1 cellular context compared by ENCODE assay signal in genomic region chr16:68085259-68086071, GRCh38.
A peak's percentile ranks its signal among the peaks of the same experiment; 100 is the strongest.
TF ChIP-seq lines count a peak whose summit lies in the region.

TSS of gene NFATC3 (plus strand) at chr16:68085370. CDS start at chr16:68085682, 312 bp downstream.

TF ChIP-seq in K562, 482 proteins besides CTCF, POLR2A, EP300 and RAD21 (continued from another document and continues in another):
- 0 out of 2 replicates have a peak, but pooled peaks have one; percentile 54 for TF ChIP-seq POLR2H (tag; IDR thresholded peaks at IDR 0.05; ENCODE audit: low read depth)
- TF ChIP-seq POLR2G (IDR thresholded peaks at IDR 0.05; ENCODE audit: low read depth, low read length), result peak; percentile 85
- no peak for TF ChIP-seq ZNF408 (CRISPR knock-in tag; IDR thresholded peaks at IDR 0.05; ENCODE audit: low read depth)
- TF ChIP-seq CBX1 (IDR thresholded peaks at IDR 0.05; ENCODE audit: low read depth), result no peak
- TF ChIP-seq GTF3C2 (IDR thresholded peaks at IDR 0.05; ENCODE audit: borderline replicate concordance, extremely low read depth, insufficient read length), result no peak
- TF ChIP-seq PHTF2 (CRISPR knock-in tag; IDR thresholded peaks at IDR 0.05), result no peak
- TF ChIP-seq ZMIZ1 (IDR thresholded peaks at IDR 0.05; ENCODE audit: low read depth in 2 of 2, low read length in 2 of 2), result no peak
- TF ChIP-seq THRB (CRISPR knock-in tag; conservative IDR thresholded peaks at IDR 0.05), result no peak
- no peak for TF ChIP-seq EZH2 (IDR thresholded peaks at IDR 0.05; ENCODE audit: borderline replicate concordance, low read depth, low read length)
- no peak for TF ChIP-seq ZNF696 (CRISPR knock-in tag; conservative IDR thresholded peaks at IDR 0.05)
- TF ChIP-seq UBTF (IDR thresholded peaks at IDR 0.05; ENCODE audit: borderline replicate concordance in 1 of 2, low read depth in 2 of 2, low read length in 2 of 2), result peak; percentile 57 to 70; a peak in 3 of 4 replicates
- TF ChIP-seq CBX5 (IDR thresholded peaks at IDR 0.05; ENCODE audit: borderline replicate concordance, low read depth), result no peak
- no peak for TF ChIP-seq TSHZ1 (CRISPR knock-in tag; IDR thresholded peaks at IDR 0.05)
- TF ChIP-seq GABPB2 (CRISPR knock-in tag; conservative IDR thresholded peaks at IDR 0.05), result no peak
- TF ChIP-seq ZKSCAN8 (CRISPR knock-in tag; IDR thresholded peaks at IDR 0.05), result no peak; the same call in 1 of the 2 replicates
- no peak for TF ChIP-seq ZNF444 (CRISPR knock-in tag; IDR thresholded peaks at IDR 0.05)
- TF ChIP-seq NFE2L1 (tag; IDR thresholded peaks at IDR 0.05; ENCODE audit: borderline replicate concordance, low read depth), result no peak
- no peak for TF ChIP-seq E2F6 (IDR thresholded peaks at IDR 0.05; ENCODE audit: borderline replicate concordance in 1 of 2, extremely low read depth in 1 of 2, insufficient read depth in 1 of 2, insufficient read length in 1 of 2, low read depth in 1 of 2, low read length in 1 of 2, poor library complexity in 1 of 2, severe bottlenecking in 1 of 2)
- no peak for TF ChIP-seq ZNF280A (IDR thresholded peaks at IDR 0.05; ENCODE audit: low read depth, partially characterized antibody)
- TF ChIP-seq SRF (CRISPR knock-in tag; IDR thresholded peaks at IDR 0.05), result no peak
- TF ChIP-seq MCM7 (IDR thresholded peaks at IDR 0.05), result no peak
- TF ChIP-seq SMARCB1 (IDR thresholded peaks at IDR 0.05; ENCODE audit: insufficient read length, low read depth), result no peak
- no peak for TF ChIP-seq ARID3A (IDR thresholded peaks at IDR 0.05; ENCODE audit: borderline replicate concordance, low read depth, low read length)
- TF ChIP-seq SIN3A (IDR thresholded peaks at IDR 0.05; ENCODE audit: borderline replicate concordance in 2 of 2, control insufficient read depth in 1 of 2, low read depth in 2 of 2, low read length in 2 of 2), result peak; percentile 5 to 64; a peak in 1 of 4 replicates
- no peak for TF ChIP-seq ZNF3 (CRISPR knock-in tag; IDR thresholded peaks at IDR 0.05)
- no peak for TF ChIP-seq NUFIP1 (IDR thresholded peaks at IDR 0.05; ENCODE audit: partially characterized antibody)
- 0 out of 2 replicates have a peak, but pooled peaks have one; percentile 34 for TF ChIP-seq CREB3L1 (IDR thresholded peaks at IDR 0.05; ENCODE audit: borderline replicate concordance, low read depth)
- TF ChIP-seq U2AF2 (optimal IDR thresholded peaks at IDR 0.05; ENCODE audit: low read depth, low read length), result no peak
- peak; percentile 71 to 81; a peak in 3 of 4 replicates for TF ChIP-seq MLLT1 (IDR thresholded peaks at IDR 0.05)
- TF ChIP-seq ATF1 (CRISPR knock-in tag; IDR thresholded peaks at IDR 0.05), result no peak
- TF ChIP-seq ATF1 (tag; IDR thresholded peaks at IDR 0.05), result peak; percentile 57
- no peak for TF ChIP-seq ZNF212 (CRISPR knock-in tag; IDR thresholded peaks at IDR 0.05)
- TF ChIP-seq SMC3 (conservative IDR thresholded peaks at IDR 0.05; ENCODE audit: insufficient read depth, low read depth, low read length), result no peak
- no peak for TF ChIP-seq ZNF785 (CRISPR knock-in tag; IDR thresholded peaks at IDR 0.05)
